13 cellular contexts compared by ENCODE assay signal in genomic region chr14:54086780-54087179, GRCh38.
"Had no signal": no experiment of that assay in that cellular context is flagged by ENCODE, and none has a peak within 500 bp of the region (broad histone marks: within the 10 kb centered on the region; RNA-seq: fewer than 3 reads in every experiment).

No MANE protein-coding gene starts in this region.

- ATAC-seq: heart left ventricle, left lobe of liver had no signal

- H3K36me3 Mint-ChIP-seq: activated naive CD8-positive, alpha-beta T cell had no signal

- H3K4me3 Mint-ChIP-seq: activated naive CD8-positive, alpha-beta T cell had no signal

- H3K27ac Mint-ChIP-seq: activated naive CD8-positive, alpha-beta T cell had no signal

- DNase-seq: activated CD4-positive, alpha-beta T cell treated with anti-CD3 and anti-CD28 coated beads, Interleukin-2, amount 50 U/mL, for 1 hour; activated CD8-positive, alpha-beta memory T cell treated with anti-CD3 and anti-CD28 coated beads for 24 hours; activated gamma-delta T cell treated with Interleukin-2 at 50 U/mL for 16 hours; amniotic stem cell; brain microvascular endothelial cell; effector memory CD4-positive, alpha-beta T cell; foreskin melanocyte; stimulated activated CD4-positive, alpha-beta T cell treated with anti-CD3 and anti-CD28 coated beads, Interleukin-4, amount 100 ng/mL, for 24 hours; stimulated activated naive CD4-positive, alpha-beta T cell; tibial artery had no signal
